1 cellular context compared by ENCODE assay signal in genomic region chr4:27515140-27515539, GRCh38.
TF ChIP-seq lines count a peak whose summit lies in the region.

No MANE protein-coding gene starts in this region.

TF ChIP-seq in K562, 482 proteins besides CTCF, POLR2A, EP300 and RAD21 (continued from another document):
- TF ChIP-seq TAF15 (IDR thresholded peaks at IDR 0.05; ENCODE audit: low read depth, low read length) (no peak), MAFG (tag; conservative IDR thresholded peaks at IDR 0.05) (peak; percentile 37; the same call in 1 of the 2 replicates), ARID1B (IDR thresholded peaks at IDR 0.05) (peak; percentile 67), BRF1 (IDR thresholded peaks at IDR 0.05; ENCODE audit: borderline replicate concordance, extremely low read depth, insufficient read length) (no peak), CBFA2T3 (IDR thresholded peaks at IDR 0.05) (no peak), ILF3 (IDR thresholded peaks at IDR 0.05; ENCODE audit: borderline replicate concordance) (no peak), ZBTB40 (IDR thresholded peaks at IDR 0.05) (no peak), ZBTB40 (CRISPR knock-in tag; IDR thresholded peaks at IDR 0.05) (no peak)
- TF ChIP-seq, protein P1, sequence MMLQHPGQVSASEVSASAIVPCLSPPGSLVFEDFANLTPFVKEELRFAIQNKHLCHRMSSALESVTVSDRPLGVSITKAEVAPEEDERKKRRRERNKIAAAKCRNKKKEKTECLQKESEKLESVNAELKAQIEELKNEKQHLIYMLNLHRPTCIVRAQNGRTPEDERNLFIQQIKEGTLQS (IDR thresholded peaks at IDR 0.05) = peak; percentile 28; the same call in 1 of the 2 replicates
- TF ChIP-seq, protein P1 (CRISPR knock-in tag; conservative IDR thresholded peaks at IDR 0.05) = no peak
- TF ChIP-seq, protein P2, sequence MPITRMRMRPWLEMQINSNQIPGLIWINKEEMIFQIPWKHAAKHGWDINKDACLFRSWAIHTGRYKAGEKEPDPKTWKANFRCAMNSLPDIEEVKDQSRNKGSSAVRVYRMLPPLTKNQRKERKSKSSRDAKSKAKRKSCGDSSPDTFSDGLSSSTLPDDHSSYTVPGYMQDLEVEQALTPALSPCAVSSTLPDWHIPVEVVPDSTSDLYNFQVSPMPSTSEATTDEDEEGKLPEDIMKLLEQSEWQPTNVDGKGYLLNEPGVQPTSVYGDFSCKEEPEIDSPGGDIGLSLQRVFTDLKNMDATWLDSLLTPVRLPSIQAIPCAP (CRISPR knock-in tag; IDR thresholded peaks at IDR 0.05; ENCODE audit: borderline replicate concordance) = no peak
